ENCODE assay signal across 22 cellular contexts in the genomic region with DNA sequence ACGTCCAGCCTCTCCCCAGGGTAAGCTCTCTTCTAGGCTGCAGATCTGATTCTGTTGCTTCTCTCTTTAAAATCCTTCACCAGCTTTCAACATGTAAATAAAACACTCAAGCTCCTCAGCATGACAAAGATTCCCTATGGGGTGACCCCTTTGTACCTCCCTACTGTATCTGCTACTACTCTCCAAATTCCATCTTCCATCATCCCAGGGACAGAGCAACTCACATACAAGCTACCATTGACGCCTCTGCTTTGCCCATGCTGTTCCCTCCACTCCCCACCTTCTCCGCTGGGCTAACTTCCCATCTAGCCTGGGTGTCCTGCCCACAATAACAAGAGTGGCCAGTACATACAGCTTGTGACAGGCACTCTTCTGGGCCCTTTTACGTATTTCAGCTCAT.
"Had no signal": no experiment of that assay in that cellular context is flagged by ENCODE, and none has a peak within 500 bp of the region (broad histone marks: within the 10 kb centered on the region; RNA-seq: fewer than 3 reads in every experiment).

No MANE protein-coding gene starts in this region.

- ATAC-seq: heart right ventricle; left colon; left ventricle myocardium superior; psoas muscle; right lobe of liver; stimulated activated effector memory CD8-positive, alpha-beta T cell treated with anti-CD3 and anti-CD28 coated beads, Interleukin-12 subunit alpha, Interleukin-12 subunit beta, amount 100 ng/mL, for 72 hours had no signal

- H3K27ac Mint-ChIP-seq: naive B cell; nephron; stimulated activated effector memory CD8-positive, alpha-beta T cell treated with anti-CD3 and anti-CD28 coated beads, Interleukin-12 subunit alpha, Interleukin-12 subunit beta, amount 100 ng/mL, for 72 hours; stimulated activated naive CD8-positive, alpha-beta T cell treated with anti-CD3 and anti-CD28 coated beads, Interleukin-15, Interleukin-2, amounts not matched to agents 100 ng/mL and 50 ng/mL, for 24 hours had no signal

- H3K4me3 Mint-ChIP-seq: naive B cell; nephron; stimulated activated effector memory CD8-positive, alpha-beta T cell treated with anti-CD3 and anti-CD28 coated beads, Interleukin-12 subunit alpha, Interleukin-12 subunit beta, amount 100 ng/mL, for 72 hours; stimulated activated naive CD8-positive, alpha-beta T cell treated with anti-CD3 and anti-CD28 coated beads, Interleukin-15, Interleukin-2, amounts not matched to agents 100 ng/mL and 50 ng/mL, for 24 hours had no signal

- H3K27me3 Mint-ChIP-seq: stimulated activated naive CD8-positive, alpha-beta T cell treated with anti-CD3 and anti-CD28 coated beads, Interleukin-15, Interleukin-2, amounts not matched to agents 100 ng/mL and 50 ng/mL, for 24 hours had no signal

- H3K27ac ChIP-seq: colonic mucosa, heart right ventricle, parathyroid adenoma, psoas muscle, right lobe of liver, tibial artery, upper lobe of left lung, uterus had no signal

- DNase-seq: colonic mucosa; dermis blood vessel endothelial cell; erythroblast; foreskin melanocyte; heart right ventricle; hypothalamus; left colon; left ventricle myocardium superior; mesendoderm; naive B cell; psoas muscle; retina; right lobe of liver; stimulated activated CD4-positive, alpha-beta T cell treated with anti-CD3 and anti-CD28 coated beads, Interleukin-4, amount 100 ng/mL, for 1 hour; stimulated activated CD8-positive, alpha-beta memory T cell treated with anti-CD3 and anti-CD28 coated beads, Interleukin-4, amount 100 ng/mL, for 48 hours; tibial artery; upper lobe of left lung; uterus had no signal

- H3K4me3 ChIP-seq: colonic mucosa, heart right ventricle, psoas muscle, right lobe of liver, tibial artery, upper lobe of left lung, uterus had no signal

- H3K4me1 ChIP-seq: colonic mucosa, heart right ventricle, parathyroid adenoma, psoas muscle, right lobe of liver, tibial artery, upper lobe of left lung, uterus had no signal

- H3K36me3 ChIP-seq: colonic mucosa, heart right ventricle, right lobe of liver, tibial artery, upper lobe of left lung, uterus had no signal

- H3K9me3 Mint-ChIP-seq: stimulated activated effector memory CD8-positive, alpha-beta T cell treated with anti-CD3 and anti-CD28 coated beads, Interleukin-12 subunit alpha, Interleukin-12 subunit beta, amount 100 ng/mL, for 72 hours; stimulated activated naive CD8-positive, alpha-beta T cell treated with anti-CD3 and anti-CD28 coated beads, Interleukin-15, Interleukin-2, amounts not matched to agents 100 ng/mL and 50 ng/mL, for 24 hours had no signal

- H3K36me3 Mint-ChIP-seq: naive B cell; stimulated activated effector memory CD8-positive, alpha-beta T cell treated with anti-CD3 and anti-CD28 coated beads, Interleukin-12 subunit alpha, Interleukin-12 subunit beta, amount 100 ng/mL, for 72 hours had no signal

- H3K27me3 ChIP-seq: colonic mucosa, right lobe of liver, tibial artery, upper lobe of left lung, uterus had no signal

- H2AFZ ChIP-seq: parathyroid adenoma had no signal

- H3K9ac ChIP-seq: parathyroid adenoma had no signal

- H3K9me3 ChIP-seq: colonic mucosa, heart right ventricle, psoas muscle, right lobe of liver, tibial artery, upper lobe of left lung, uterus had no signal

- H3K79me2 ChIP-seq: parathyroid adenoma had no signal

- H3K4me1 Mint-ChIP-seq: naive B cell; stimulated activated effector memory CD8-positive, alpha-beta T cell treated with anti-CD3 and anti-CD28 coated beads, Interleukin-12 subunit alpha, Interleukin-12 subunit beta, amount 100 ng/mL, for 72 hours had no signal
